ENCODE assay signal across 18 cellular contexts in genomic region chr1:9903801-9904527, GRCh38. TPM values are rescaled to one million over a fixed set of nuclear protein-coding genes. Genes with fewer than 3 reads are reported as not detected.
A peak's percentile ranks its signal among the peaks of the same experiment; 100 is the strongest.
DNase-seq lines count a peak whose midpoint lies in the region; ATAC-seq and TF ChIP-seq lines count a peak whose summit lies in the region.
"Had no signal": no experiment of that assay in that cellular context is flagged by ENCODE, and none has a peak within 500 bp of the region (broad histone marks: within the 10 kb centered on the region; RNA-seq: fewer than 3 reads in every experiment).

No MANE protein-coding gene starts in this region.

- peaks cover 28 to 92% (median 64%) of the 10 kb centered on the region in 9 donors for H3K4me1 ChIP-seq in heart right ventricle

- ATAC-seq in activated CD4-positive, CD25-positive, alpha-beta regulatory T cell treated with anti-CD3 and anti-CD28 coated beads, Interleukin-2, amount 50 U/mL, for 24 hours: peak; percentile 81 to 92
- ATAC-seq in heart right ventricle (no peak), left cardiac atrium (no peak), HG03175 (IDR thresholded peaks at IDR 0.05; ENCODE audit: unreplicated experiment) (no peak)
- peak; percentile 97 for ATAC-seq in stimulated activated effector memory CD8-positive, alpha-beta T cell treated with anti-CD3 and anti-CD28 coated beads, Interleukin-12 subunit alpha, Interleukin-12 subunit beta, amount 100 ng/mL, for 72 hours
- ATAC-seq: T-helper 17 cell had no signal

- in situ Hi-C loops in GM13977 (cut with MboI; ENCODE audit: low pct_unique_long_range_greater_than_20kb, low sequenced_read_pairs, unreplicated experiment): no loop called here

- H3K27me3 ChIP-seq in heart right ventricle: no peaks in the 10 kb centered on the region
- H3K27me3 ChIP-seq: uterus had no signal

- no peak overlapping the region for H3K4me3 ChIP-seq in heart right ventricle
- H3K4me3 ChIP-seq: HAP-1, uterus had no signal

- H3K27ac Mint-ChIP-seq in activated T-helper 2 cell treated with anti-CD3 and anti-CD28 coated beads, Interferon-gamma antibody, Interleukin-2, Interleukin-4, amounts not matched to agents 10 μg/mL and 5 μg/mL and 100 μg/mL, durations not matched to agents 14 hours and 24 hours and 36 hours: peak overlapping the region; percentile 48
- H3K27ac Mint-ChIP-seq in stimulated activated effector memory CD8-positive, alpha-beta T cell treated with anti-CD3 and anti-CD28 coated beads, Interleukin-12 subunit alpha, Interleukin-12 subunit beta, amount 100 ng/mL, for 72 hours: peak overlapping the region; percentile 73
- H3K27ac Mint-ChIP-seq: activated naive CD4-positive, alpha-beta T cell treated with anti-CD3 and anti-CD28 coated beads, Interleukin-2, amount 50 U/mL, for 24 hours; B cell; T-helper 17 cell had no signal

- H3K4me1 Mint-ChIP-seq in activated T-helper 2 cell treated with anti-CD3 and anti-CD28 coated beads, Interferon-gamma antibody, Interleukin-2, Interleukin-4, amounts not matched to agents 10 μg/mL and 5 μg/mL and 100 μg/mL, durations not matched to agents 14 hours and 24 hours and 36 hours (ENCODE audit: low read depth): peaks cover 27% of the 10 kb centered on the region
- peaks cover 57% of the 10 kb centered on the region for H3K4me1 Mint-ChIP-seq in stimulated activated effector memory CD8-positive, alpha-beta T cell treated with anti-CD3 and anti-CD28 coated beads, Interleukin-12 subunit alpha, Interleukin-12 subunit beta, amount 100 ng/mL, for 72 hours

- H3K27ac ChIP-seq in heart right ventricle: peak overlapping the region in 9 of 10 donors; percentile 8 to 95 (median 91)
- H3K27ac ChIP-seq: uterus, WERI-Rb-1 had no signal

- 82 to 86% methylated on average over 9 of the region's 9 CpGs for WGBS in heart right ventricle, 2 donors

- no peaks in the 10 kb centered on the region for H3K9me3 ChIP-seq in heart right ventricle
- H3K9me3 ChIP-seq: HAP-1, uterus had no signal

- H3K36me3 Mint-ChIP-seq in activated T-helper 2 cell treated with anti-CD3 and anti-CD28 coated beads, Interferon-gamma antibody, Interleukin-2, Interleukin-4, amounts not matched to agents 10 μg/mL and 5 μg/mL and 100 μg/mL, durations not matched to agents 14 hours and 24 hours and 36 hours (ENCODE audit: low read depth): no peaks in the 10 kb centered on the region
- peaks cover 8% of the 10 kb centered on the region for H3K36me3 Mint-ChIP-seq in stimulated activated effector memory CD8-positive, alpha-beta T cell treated with anti-CD3 and anti-CD28 coated beads, Interleukin-12 subunit alpha, Interleukin-12 subunit beta, amount 100 ng/mL, for 72 hours
- H3K36me3 Mint-ChIP-seq: activated naive CD4-positive, alpha-beta T cell treated with anti-CD3 and anti-CD28 coated beads, Interleukin-2, amount 50 U/mL, for 24 hours had no signal

- no peak overlapping the region for H3K4me3 Mint-ChIP-seq in activated T-helper 2 cell treated with anti-CD3 and anti-CD28 coated beads, Interferon-gamma antibody, Interleukin-2, Interleukin-4, amounts not matched to agents 10 μg/mL and 5 μg/mL and 100 μg/mL, durations not matched to agents 14 hours and 24 hours and 36 hours (ENCODE audit: low read depth)
- H3K4me3 Mint-ChIP-seq in stimulated activated effector memory CD8-positive, alpha-beta T cell treated with anti-CD3 and anti-CD28 coated beads, Interleukin-12 subunit alpha, Interleukin-12 subunit beta, amount 100 ng/mL, for 72 hours: peak overlapping the region; percentile 53
- H3K4me3 Mint-ChIP-seq: activated naive CD4-positive, alpha-beta T cell treated with anti-CD3 and anti-CD28 coated beads, Interleukin-2, amount 50 U/mL, for 24 hours; B cell had no signal

- peaks cover 0 to 4% (median 0%) of the 10 kb centered on the region in 9 donors for H3K36me3 ChIP-seq in heart right ventricle
- H3K36me3 ChIP-seq: HAP-1, uterus, WERI-Rb-1 had no signal

- intact Hi-C loops in heart right ventricle (cut with DNase I) (no loop called here), left cardiac atrium (cut with DNase I) (no loop called here)
- intact Hi-C loops in activated T-helper 2 cell treated with anti-CD3 and anti-CD28 coated beads, Interferon-gamma antibody, Interleukin-2, Interleukin-4, amounts not matched to agents 10 μg/mL and 5 μg/mL and 100 μg/mL, durations not matched to agents 14 hours and 24 hours and 36 hours (cut with micrococcal nuclease): no loop called here

- no peaks in the 10 kb centered on the region for H3K27me3 Mint-ChIP-seq in activated T-helper 2 cell treated with anti-CD3 and anti-CD28 coated beads, Interferon-gamma antibody, Interleukin-2, Interleukin-4, amounts not matched to agents 10 μg/mL and 5 μg/mL and 100 μg/mL, durations not matched to agents 14 hours and 24 hours and 36 hours (ENCODE audit: low read depth)
- H3K27me3 Mint-ChIP-seq: activated naive CD4-positive, alpha-beta T cell treated with anti-CD3 and anti-CD28 coated beads, Interleukin-2, amount 50 U/mL, for 24 hours; B cell; T-helper 17 cell had no signal

- no peak for DNase-seq in activated CD4-positive, CD25-positive, alpha-beta regulatory T cell treated with anti-CD3 and anti-CD28 coated beads, Interleukin-2, amount 50 U/mL, for 72 hours
- DNase-seq in heart right ventricle: no peak
- no peak for DNase-seq in left cardiac atrium
- no peak for DNase-seq in activated T-helper 2 cell treated with anti-CD3 and anti-CD28 coated beads, Interferon-gamma antibody, Interleukin-2, Interleukin-4, amounts not matched to agents 10 μg/mL and 5 μg/mL and 100 μg/mL, durations not matched to agents 14 hours and 24 hours and 36 hours (ENCODE audit: low spot score)
- DNase-seq in stimulated activated effector memory CD8-positive, alpha-beta T cell treated with anti-CD3 and anti-CD28 coated beads, Interleukin-12 subunit alpha, Interleukin-12 subunit beta, amount 100 ng/mL, for 72 hours (ENCODE audit: low spot score in 2 of 2): peak in 1 of 2 donors; percentile 72
- DNase-seq in GM13977 (ENCODE audit: low spot score): no peak
- DNase-seq: 8988T, DMS79, NCI-H2081 treated with DMSO at 0.1 percent for 48 hours, NCI-H510A, T-helper 17 cell, uterus, WERI-Rb-1 had no signal

- no peaks in the 10 kb centered on the region for H3K9me3 Mint-ChIP-seq in activated T-helper 2 cell treated with anti-CD3 and anti-CD28 coated beads, Interferon-gamma antibody, Interleukin-2, Interleukin-4, amounts not matched to agents 10 μg/mL and 5 μg/mL and 100 μg/mL, durations not matched to agents 14 hours and 24 hours and 36 hours
- H3K9me3 Mint-ChIP-seq in stimulated activated effector memory CD8-positive, alpha-beta T cell treated with anti-CD3 and anti-CD28 coated beads, Interleukin-12 subunit alpha, Interleukin-12 subunit beta, amount 100 ng/mL, for 72 hours: no peaks in the 10 kb centered on the region
- H3K9me3 Mint-ChIP-seq: activated naive CD4-positive, alpha-beta T cell treated with anti-CD3 and anti-CD28 coated beads, Interleukin-2, amount 50 U/mL, for 24 hours had no signal

- TF ChIP-seq CTCF in heart right ventricle (IDR thresholded peaks at IDR 0.05): no peak
- TF ChIP-seq CTCF in GM13977 (IDR thresholded peaks at IDR 0.05; ENCODE audit: extremely low read depth, insufficient read depth, missing control alignments): no peak

RNA-seq across cellular contexts. Expression of gene CTNNBIP1, which starts 6.1 kb away (rescaled TPM):
- total RNA-seq in heart right ventricle (10 to 100 TPM; 26.5 to 69.4 (median 37.3) TPM), left cardiac atrium (10 to 100 TPM; 32.2 to 34.1 TPM)
- polyA plus RNA-seq in heart right ventricle: 10 to 100 TPM; 26.6 to 43.5 TPM
- 7.4 and 7.5 TPM in 2 replicates for total RNA-seq in activated T-helper 2 cell treated with anti-CD3 and anti-CD28 coated beads, Interferon-gamma antibody, Interleukin-2, Interleukin-4, amounts not matched to agents 10 μg/mL and 5 μg/mL and 100 μg/mL, durations not matched to agents 14 hours and 24 hours and 36 hours

RNA-seq across cellular contexts. Expression of gene LZIC, which starts 39.2 kb away (rescaled TPM):
- total RNA-seq in heart right ventricle: 10 to 100 TPM; 27.7 to 38.0 (median 34.2) TPM
- 10 to 100 TPM; 13.4 to 20.6 TPM for polyA plus RNA-seq in heart right ventricle
- total RNA-seq in left cardiac atrium: 10 to 100 TPM; 27.1 to 31.2 TPM
- total RNA-seq in activated T-helper 2 cell treated with anti-CD3 and anti-CD28 coated beads, Interferon-gamma antibody, Interleukin-2, Interleukin-4, amounts not matched to agents 10 μg/mL and 5 μg/mL and 100 μg/mL, durations not matched to agents 14 hours and 24 hours and 36 hours: 30.0 and 31.1 TPM in 2 replicates

RNA-seq across cellular contexts. Expression of gene NMNAT1, which starts 39.3 kb away (rescaled TPM):
- 10 to 100 TPM; 14.2 to 23.7 (median 20.3) TPM for total RNA-seq in heart right ventricle
- 10 to 100 TPM in 1 of 2 donors, 1 to 10 TPM in 1; 9.6 to 14.3 TPM for polyA plus RNA-seq in heart right ventricle
- total RNA-seq in left cardiac atrium: 10 to 100 TPM; 14.9 to 19.1 TPM
- 6.8 TPM in 2 replicates for total RNA-seq in activated T-helper 2 cell treated with anti-CD3 and anti-CD28 coated beads, Interferon-gamma antibody, Interleukin-2, Interleukin-4, amounts not matched to agents 10 μg/mL and 5 μg/mL and 100 μg/mL, durations not matched to agents 14 hours and 24 hours and 36 hours

Comparison
In these comparisons a context has a peak if more than half of its experiments do, and no peak if none do; other contexts are left out.
1. ATAC-seq: peak in activated CD4-positive, CD25-positive, alpha-beta regulatory T cell treated with anti-CD3 and anti-CD28 coated beads, Interleukin-2, amount 50 U/mL, for 24 hours (2 of 2) and stimulated activated effector memory CD8-positive, alpha-beta T cell treated with anti-CD3 and anti-CD28 coated beads, Interleukin-12 subunit alpha, Interleukin-12 subunit beta, amount 100 ng/mL, for 72 hours (single experiment); none in heart right ventricle (0 of 8), left cardiac atrium (0 of 2) and HG03175 (single experiment).